Comparison of ENCODE assay signal across 30 cellular contexts in genomic region chr5:169913479-169913878, GRCh38.
"Had no signal": no experiment of that assay in that cellular context is flagged by ENCODE, and none has a peak within 500 bp of the region (broad histone marks: within the 10 kb centered on the region; RNA-seq: fewer than 3 reads in every experiment).

No MANE protein-coding gene starts in this region.

- H3K36me3 Mint-ChIP-seq: immature natural killer cell; mesothelial cell of epicardium; natural killer cell treated with Interleukin-12 subunit alpha and Interleukin-12 subunit beta and Interleukin-15 and Interleukin-18, amount 100 ng/mL, for 72 hours had no signal

- H3K9me3 Mint-ChIP-seq: dendritic cell treated with granulocyte-macrophage colony-stimulating factor and Interleukin-4, amounts not matched to agents 40 ng/mL and 50 ng/mL, for 4 days; immature natural killer cell; memory B cell; mesothelial cell of epicardium; naive B cell; natural killer cell treated with Interleukin-12 subunit alpha and Interleukin-12 subunit beta and Interleukin-15 and Interleukin-18, amount 100 ng/mL, for 72 hours; neural crest cell; stimulated activated naive CD8-positive, alpha-beta T cell treated with anti-CD3 and anti-CD28 coated beads, Interleukin-15, amount 100 ng/mL, for 72 hours had no signal

- H3K27ac Mint-ChIP-seq: dendritic cell treated with granulocyte-macrophage colony-stimulating factor and Interleukin-4, amounts not matched to agents 40 ng/mL and 50 ng/mL, for 4 days; immature natural killer cell; memory B cell; mesothelial cell of epicardium; natural killer cell treated with Interleukin-12 subunit alpha and Interleukin-12 subunit beta and Interleukin-15 and Interleukin-18, amount 100 ng/mL, for 72 hours had no signal

- DNase-seq: colonic mucosa; effector memory CD4-positive, alpha-beta T cell; foreskin melanocyte; glutamatergic neuron; hypothalamus; immature natural killer cell; islet precursor cell; kidney glomerular epithelial cell; left colon; mucosa of descending colon; naive B cell; pancreas; stimulated activated CD4-positive, alpha-beta T cell treated with anti-CD3 and anti-CD28 coated beads, Interleukin-12 subunit alpha, Interleukin-12 subunit beta, amount 100 ng/mL, for 4 hours; stimulated activated CD4-positive, alpha-beta T cell treated with anti-CD3 and anti-CD28 coated beads, Interleukin-1b, Interleukin-23, amount 100 ng/mL, for 48 hours; stimulated activated CD4-positive, alpha-beta T cell treated with anti-CD3 and anti-CD28 coated beads, Interleukin-4, amount 100 ng/mL, for 1 hour; stimulated activated CD8-positive, alpha-beta memory T cell treated with anti-CD3 and anti-CD28 coated beads, Interleukin-4, amount 100 ng/mL, for 48 hours; stimulated activated naive CD4-positive, alpha-beta T cell; stimulated activated naive CD8-positive, alpha-beta T cell treated with anti-CD3 and anti-CD28 coated beads, Interleukin-15, amount 100 ng/mL, for 72 hours; thyroid gland; trophoblast cell had no signal

- H3K27me3 Mint-ChIP-seq: dendritic cell treated with granulocyte-macrophage colony-stimulating factor and Interleukin-4, amounts not matched to agents 40 ng/mL and 50 ng/mL, for 4 days; memory B cell; naive B cell; natural killer cell treated with Interleukin-12 subunit alpha and Interleukin-12 subunit beta and Interleukin-15 and Interleukin-18, amount 100 ng/mL, for 72 hours; stimulated activated naive CD8-positive, alpha-beta T cell treated with anti-CD3 and anti-CD28 coated beads, Interleukin-15, amount 100 ng/mL, for 72 hours had no signal

- H3K9me3 ChIP-seq: colonic mucosa, esophagus muscularis mucosa, mucosa of descending colon, neutrophil, pancreas, thyroid gland, vagina had no signal

- H3K36me3 ChIP-seq: colonic mucosa, esophagus muscularis mucosa, pancreas, thyroid gland, vagina had no signal

- H3K4me3 Mint-ChIP-seq: dendritic cell treated with granulocyte-macrophage colony-stimulating factor and Interleukin-4, amounts not matched to agents 40 ng/mL and 50 ng/mL, for 4 days; immature natural killer cell; memory B cell; mesothelial cell of epicardium; naive B cell; natural killer cell treated with Interleukin-12 subunit alpha and Interleukin-12 subunit beta and Interleukin-15 and Interleukin-18, amount 100 ng/mL, for 72 hours; neural crest cell; stimulated activated naive CD8-positive, alpha-beta T cell treated with anti-CD3 and anti-CD28 coated beads, Interleukin-15, amount 100 ng/mL, for 72 hours had no signal

- H3K4me1 ChIP-seq: colonic mucosa, esophagus muscularis mucosa, pancreas, thyroid gland, vagina had no signal

- H3K27ac ChIP-seq: colonic mucosa, esophagus muscularis mucosa, neutrophil, pancreas, thyroid gland, vagina had no signal

- H3K27me3 ChIP-seq: colonic mucosa, esophagus muscularis mucosa, neutrophil, pancreas, thyroid gland, vagina had no signal

- H3K4me3 ChIP-seq: colonic mucosa, esophagus muscularis mucosa, lung, mucosa of descending colon, pancreas, smooth muscle cell, thyroid gland, vagina had no signal

- H3K4me2 ChIP-seq: smooth muscle cell had no signal

- H3K4me1 Mint-ChIP-seq: mesothelial cell of epicardium; stimulated activated naive CD8-positive, alpha-beta T cell treated with anti-CD3 and anti-CD28 coated beads, Interleukin-15, amount 100 ng/mL, for 72 hours had no signal
